In genomic region chr2:174656671-174657171, GRCh38 we compare ENCODE assay signal across 15 cellular contexts.
"Had no signal": no experiment of that assay in that cellular context is flagged by ENCODE, and none has a peak within 500 bp of the region (broad histone marks: within the 10 kb centered on the region; RNA-seq: fewer than 3 reads in every experiment).

No MANE protein-coding gene starts in this region.

- H3K27me3 Mint-ChIP-seq: activated CD4-positive, alpha-beta T cell treated with anti-CD3 and anti-CD28 coated beads, Interleukin-2, amount 10 ng/mL, durations not matched to agents 7 days and 5 days; naive thymus-derived CD8-positive, alpha-beta T cell; T-cell had no signal

- DNase-seq: activated CD4-positive, alpha-beta T cell treated with anti-CD3 and anti-CD28 coated beads, Interleukin-2, amount 10 ng/mL, durations not matched to agents 7 days and 5 days; activated CD4-positive, CD25-positive, alpha-beta regulatory T cell; activated T-cell treated with anti-CD3 and anti-CD28 coated beads for 4 hours; amniotic stem cell; hypothalamus; lower lobe of right lung; naive thymus-derived CD8-positive, alpha-beta T cell; occipital lobe; stimulated activated CD4-positive, alpha-beta T cell treated with anti-CD3 and anti-CD28 coated beads, Interleukin-12 subunit alpha, Interleukin-12 subunit beta, amount 100 ng/mL, for 4 hours; stimulated activated naive CD4-positive, alpha-beta T cell treated with Interleukin-2 at 50 U/mL for 16 hours; T-cell; upper lobe of left lung had no signal

- H3K4me3 Mint-ChIP-seq: activated CD4-positive, alpha-beta T cell treated with anti-CD3 and anti-CD28 coated beads, Interleukin-2, amount 10 ng/mL, durations not matched to agents 7 days and 5 days; brain; naive thymus-derived CD8-positive, alpha-beta T cell; T-cell had no signal

- ATAC-seq: activated naive CD4-positive, alpha-beta T cell treated with anti-CD3 and anti-CD28 coated beads, Interleukin-2, amount 50 U/mL, for 72 hours; esophagus mucosa; lower lobe of right lung; T-cell had no signal

- H3K27ac Mint-ChIP-seq: activated CD4-positive, alpha-beta T cell treated with anti-CD3 and anti-CD28 coated beads, Interleukin-2, amount 10 ng/mL, durations not matched to agents 7 days and 5 days; activated naive CD4-positive, alpha-beta T cell treated with anti-CD3 and anti-CD28 coated beads, Interleukin-2, amount 50 U/mL, for 72 hours; brain; T-cell had no signal
